Comparison of ENCODE assay signal across 17 cellular contexts in genomic region chr2:20671736-20672080, GRCh38. TPM values are rescaled to one million over a fixed set of nuclear protein-coding genes. Genes with fewer than 3 reads are reported as not detected.
DNase-seq lines count a peak whose midpoint lies in the region; ATAC-seq and TF ChIP-seq lines count a peak whose summit lies in the region.
"Had no signal": no experiment of that assay in that cellular context is flagged by ENCODE, and none has a peak within 500 bp of the region (broad histone marks: within the 10 kb centered on the region; RNA-seq: fewer than 3 reads in every experiment).

No MANE protein-coding gene starts in this region.

- H3K9me3 Mint-ChIP-seq in memory B cell, result no peaks in the 10 kb centered on the region
- H3K9me3 Mint-ChIP-seq in stimulated activated memory B cell treated with anti-CD40 and anti-IgM and Interleukin-4, amounts not matched to agents 10 μg/mL and 1 μg/mL and 100 μg/mL, for 72 hours, result no peaks in the 10 kb centered on the region

- DNase-seq in GM13977 (ENCODE audit: low spot score), result peak; percentile 24
- DNase-seq in T-helper 17 cell, result no peak
- DNase-seq in memory B cell (ENCODE audit: low spot score in 2 of 2), result no peak
- DNase-seq in NCI-H2029 (lab: John Stamatoyannopoulos, UW), result no peak
- DNase-seq in caudate nucleus (lab: John Stamatoyannopoulos, UW), result no peak
- no peak for DNase-seq in UCSD-AML1 (lab: John Stamatoyannopoulos, UW; ENCODE audit: unreplicated experiment)
- DNase-seq: C1 segment of cervical spinal cord, DMS 273 treated with DMSO at 0.1 percent for 48 hours, EL, Karpas-422, MG63, NCI-H1092 treated with DMSO at 0.1 percent for 48 hours, NCI-H510A treated with DMSO at 0.1 percent for 48 hours, NCI-H82 had no signal

- ATAC-seq in T-helper 17 cell (no peak), memory B cell (ENCODE audit: low read depth) (no peak), GM19324 (IDR thresholded peaks at IDR 0.05; ENCODE audit: low FRiP score, unreplicated experiment) (no peak)
- no peak for ATAC-seq in stimulated activated memory B cell treated with anti-CD40 and anti-IgM and Interleukin-4, amounts not matched to agents 10 μg/mL and 1 μg/mL and 100 μg/mL, for 72 hours
- ATAC-seq: A549 had no signal

- in situ Hi-C loops in GM13977 (cut with MboI; ENCODE audit: low pct_unique_long_range_greater_than_20kb, low sequenced_read_pairs, unreplicated experiment), result no loop called here

- TF ChIP-seq CTCF in GM13977 (IDR thresholded peaks at IDR 0.05; ENCODE audit: extremely low read depth, insufficient read depth, missing control alignments), result no peak

- no peak overlapping the region for H3K27ac ChIP-seq in caudate nucleus (ENCODE audit: low read depth, low read length)
- H3K27ac ChIP-seq: A549 had no signal

- no peaks in the 10 kb centered on the region for H3K9me3 ChIP-seq in T-helper 17 cell (ENCODE audit: control insufficient read depth, low read length, poor library complexity, severe bottlenecking)
- H3K9me3 ChIP-seq: A549, MG63 had no signal

- H3K27ac Mint-ChIP-seq in T-helper 17 cell (no peak overlapping the region), memory B cell (peak overlapping the region; percentile 89)
- peak overlapping the region; percentile 90 for H3K27ac Mint-ChIP-seq in stimulated activated memory B cell treated with anti-CD40 and anti-IgM and Interleukin-4, amounts not matched to agents 10 μg/mL and 1 μg/mL and 100 μg/mL, for 72 hours

- H3K27me3 Mint-ChIP-seq in T-helper 17 cell (peaks cover 68% of the 10 kb centered on the region), memory B cell (no peaks in the 10 kb centered on the region)
- H3K27me3 Mint-ChIP-seq in stimulated activated memory B cell treated with anti-CD40 and anti-IgM and Interleukin-4, amounts not matched to agents 10 μg/mL and 1 μg/mL and 100 μg/mL, for 72 hours, result no peaks in the 10 kb centered on the region

- H3K4me1 Mint-ChIP-seq in T-helper 17 cell (peaks cover 11% of the 10 kb centered on the region), memory B cell (peaks cover 41% of the 10 kb centered on the region)
- peaks cover 85% of the 10 kb centered on the region for H3K4me1 Mint-ChIP-seq in stimulated activated memory B cell treated with anti-CD40 and anti-IgM and Interleukin-4, amounts not matched to agents 10 μg/mL and 1 μg/mL and 100 μg/mL, for 72 hours

- H3K4me3 Mint-ChIP-seq in T-helper 17 cell (peak overlapping the region; percentile 19), memory B cell (peak overlapping the region; percentile 37)
- peak overlapping the region; percentile 65 for H3K4me3 Mint-ChIP-seq in stimulated activated memory B cell treated with anti-CD40 and anti-IgM and Interleukin-4, amounts not matched to agents 10 μg/mL and 1 μg/mL and 100 μg/mL, for 72 hours

- H3K36me3 Mint-ChIP-seq in T-helper 17 cell (ENCODE audit: low read depth), result no peaks in the 10 kb centered on the region
- peaks cover 5% of the 10 kb centered on the region for H3K36me3 Mint-ChIP-seq in memory B cell
- H3K36me3 Mint-ChIP-seq in stimulated activated memory B cell treated with anti-CD40 and anti-IgM and Interleukin-4, amounts not matched to agents 10 μg/mL and 1 μg/mL and 100 μg/mL, for 72 hours, result no peaks in the 10 kb centered on the region

RNA-seq across cellular contexts. Expression of gene GDF7, which starts 4.8 kb away (rescaled TPM):
- total RNA-seq in T-helper 17 cell, result under 1 TPM; 0.16 to 0.72 TPM

RNA-seq across cellular contexts. Expression of gene HS1BP3, which starts 20.8 kb away (rescaled TPM):
- total RNA-seq in T-helper 17 cell, result 10 to 100 TPM; 12.8 to 13.7 TPM
